ENCODE assay signal across 8 cellular contexts in the genomic region with DNA sequence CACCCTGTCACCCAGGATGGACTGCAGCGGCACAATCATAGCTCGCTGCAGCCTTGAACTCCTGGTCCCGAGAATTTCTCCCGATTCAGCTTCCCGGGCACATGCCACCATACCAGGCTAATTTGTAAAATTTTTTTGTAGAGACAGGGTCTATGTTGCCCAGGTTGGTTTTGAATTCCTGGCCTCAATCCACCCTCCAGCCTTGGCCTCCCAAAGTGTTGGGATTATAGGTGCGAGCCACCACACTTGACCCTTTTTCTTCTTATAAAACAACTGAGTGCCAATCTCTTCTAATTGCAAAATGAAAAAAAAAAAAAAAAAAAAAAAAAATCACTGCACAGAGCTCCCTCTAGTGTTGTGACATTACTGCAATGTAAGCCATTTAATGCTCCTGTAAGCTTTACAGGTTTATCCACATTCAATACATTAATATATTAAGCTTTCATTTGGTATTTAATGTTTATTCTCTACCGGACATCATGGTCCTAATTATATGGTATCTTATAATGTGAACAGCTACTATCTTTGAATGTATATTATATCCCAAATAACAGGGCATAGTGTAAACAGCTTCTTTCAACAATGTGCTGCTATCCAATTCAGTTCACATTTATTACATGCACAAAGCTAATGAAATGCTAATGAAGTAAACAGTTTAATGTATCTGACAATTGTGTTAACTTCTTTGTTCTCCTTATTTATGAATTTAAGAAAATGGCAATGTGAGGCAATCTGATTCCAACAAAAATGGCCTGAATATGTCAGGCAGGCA. TPM values are rescaled to one million over a fixed set of nuclear protein-coding genes. Genes with fewer than 3 reads are reported as not detected.
DNase-seq lines count a peak whose midpoint lies in the region; ATAC-seq, FAIRE-seq and TF ChIP-seq lines count a peak whose summit lies in the region.

No MANE protein-coding gene starts in this region.

- no peak overlapping the region for H3K4me3 ChIP-seq in LNCaP clone FGC (ENCODE audit: low read depth, low read length)
- no peak overlapping the region for H3K4me3 ChIP-seq in brain microvascular endothelial cell (ENCODE audit: low read depth, low read length)
- H3K4me3 ChIP-seq in keratinocyte (ENCODE audit: control insufficient read depth in 2 of 3, extremely low read depth in 1 of 3, insufficient read depth in 2 of 3, low read depth in 1 of 3, low read length in 3 of 3), result no peak overlapping the region
- H3K4me3 ChIP-seq in uterus, result no peak overlapping the region

- H3K9me3 ChIP-seq in keratinocyte (ENCODE audit: control insufficient read depth, low read depth, low read length) (no peaks in the 10 kb centered on the region), uterus (no peaks in the 10 kb centered on the region)

- no peaks in the 10 kb centered on the region for H3K9me1 ChIP-seq in keratinocyte (ENCODE audit: control insufficient read depth, extremely low read depth, insufficient read depth, low read length)

- no peak overlapping the region for H3K9ac ChIP-seq in keratinocyte (ENCODE audit: control insufficient read depth, extremely low read depth, insufficient read depth, low read length)

- ATAC-seq in HG02885 (IDR thresholded peaks at IDR 0.05; ENCODE audit: poor library complexity, unreplicated experiment), result no peak

- no peaks in the 10 kb centered on the region for H3K79me2 ChIP-seq in keratinocyte (ENCODE audit: control insufficient read depth, insufficient read depth, low read length)

- no peaks in the 10 kb centered on the region for H4K20me1 ChIP-seq in keratinocyte (ENCODE audit: control insufficient read depth, extremely low read depth, insufficient read depth, low read length)

- H2AFZ ChIP-seq in keratinocyte (ENCODE audit: control insufficient read depth, low read length), result no peak overlapping the region

- TF ChIP-seq POLR2A in uterus (IDR thresholded peaks at IDR 0.05), result no peak

- H3K27ac ChIP-seq in brain microvascular endothelial cell (no peak overlapping the region), keratinocyte (ENCODE audit: control insufficient read depth, insufficient read depth, low read length) (no peak overlapping the region), uterus (no peak overlapping the region)

- no peaks in the 10 kb centered on the region for H3K4me1 ChIP-seq in keratinocyte (ENCODE audit: control insufficient read depth, extremely low read depth, insufficient read depth, low read length)
- H3K4me1 ChIP-seq in uterus, result no peaks in the 10 kb centered on the region

- H3K27me3 ChIP-seq in brain microvascular endothelial cell (replicated peaks) (no peaks in the 10 kb centered on the region), keratinocyte (ENCODE audit: control insufficient read depth, extremely low read depth, insufficient read depth, low read length) (no peaks in the 10 kb centered on the region), uterus (no peaks in the 10 kb centered on the region)

- dilution Hi-C loops in keratinocyte (cut with MboI; ENCODE audit: extremely low pct_ligation_motif_present, low sequenced_read_pairs), result no loop called here

- TF ChIP-seq CTCF in LNCaP clone FGC (IDR thresholded peaks at IDR 0.05; ENCODE audit: control insufficient read depth, extremely low read depth, insufficient read depth) (peak; percentile 66), brain microvascular endothelial cell (IDR thresholded peaks at IDR 0.05; ENCODE audit: low read depth, low read length, missing control alignments) (peak; percentile 59), keratinocyte (optimal IDR thresholded peaks at IDR 0.05 in 1 of 3, IDR thresholded peaks at IDR 0.05 in 1 of 3, conservative IDR thresholded peaks at IDR 0.05 in 1 of 3; ENCODE audit: extremely low read depth in 1 of 3, insufficient read depth in 2 of 3, low read length in 3 of 3) (peak in 2 of 3 experiments; percentile 25 to 49), uterus (IDR thresholded peaks at IDR 0.05) (peak; percentile 14 to 43 (median 38))

- peak; percentile 10 for DNase-seq in NCI-H146 (lab: John Stamatoyannopoulos, UW)
- DNase-seq in NCI-H146 treated with DMSO at 0.1 percent for 48 hours (lab: John Stamatoyannopoulos, UW; ENCODE audit: unreplicated experiment), result no peak
- no peak for DNase-seq in LNCaP clone FGC (ENCODE audit: low read depth)
- DNase-seq in brain microvascular endothelial cell, result no peak
- DNase-seq in keratinocyte (ENCODE audit: low read depth, low spot score), result no peak
- no peak for DNase-seq in uterus
- no peak for DNase-seq in activated CD4-positive, CD25-positive, alpha-beta regulatory T cell (lab: John Stamatoyannopoulos, UW)

- no peak overlapping the region for H3K4me2 ChIP-seq in keratinocyte (ENCODE audit: control insufficient read depth, extremely low read depth, insufficient read depth, low read depth, low read length)

- in situ Hi-C loops in brain microvascular endothelial cell (cut with HindIII; ENCODE audit: low pct_ligation_motif_present, low sequenced_read_pairs), result loop anchor here (25.0 kb wide), 1 partner anchor 168 kb away; no protein-coding TSS in a partner anchor

- intact Hi-C loops in uterus (cut with DNase I; ENCODE audit: low total_unique reads), result no loop called here

- no peak for FAIRE-seq in keratinocyte (lab: Jason Lieb, UNC)

- H3K36me3 ChIP-seq in brain microvascular endothelial cell (replicated peaks), result peaks cover 38% of the 10 kb centered on the region
- H3K36me3 ChIP-seq in keratinocyte (ENCODE audit: control insufficient read depth in 2 of 2, extremely low read depth in 1 of 2, insufficient read depth in 2 of 2, low read length in 2 of 2), result peaks cover 7 to 21% of the 10 kb centered on the region in 2 experiments
- H3K36me3 ChIP-seq in uterus, result no peaks in the 10 kb centered on the region

RNA-seq across cellular contexts. Expression of a gene that starts 44.6 kb away (rescaled TPM):
- 121 to 169 TPM (median 126 TPM) in 3 replicates for polyA plus RNA-seq in keratinocyte
- 50.7 TPM for polyA plus RNA-seq in keratinocyte (2011; ENCODE audit: low read depth)
- 49.5 and 112 TPM in 2 replicates for polyA plus RNA-seq in keratinocyte (2011; cell fraction: cytosol; rRNA removed)
- 169 and 215 TPM in 2 replicates for polyA plus RNA-seq in keratinocyte (2011; cell fraction: nucleus; rRNA removed)
- polyA plus RNA-seq in keratinocyte (2012; ENCODE audit: low replicate concordance), result 68.1 and 106 TPM in 2 replicates
- 52.8 to 139 TPM (median 82.5 TPM) in 3 replicates for polyA minus RNA-seq in keratinocyte
- polyA minus RNA-seq in keratinocyte (2011; cell fraction: cytosol; rRNA and poly(A)+ RNA removed), result 88.4 TPM
- 118 and 194 TPM in 2 replicates for polyA minus RNA-seq in keratinocyte (2011; cell fraction: nucleus; rRNA and poly(A)+ RNA removed)
- total RNA-seq in uterus, result 100 to 1,000 TPM in 2 of 4 donors, 10 to 100 TPM in 2; 73.3 to 279 (median 94.8) TPM
